ENCODE assay signal across 1 cellular context in the genomic region with DNA sequence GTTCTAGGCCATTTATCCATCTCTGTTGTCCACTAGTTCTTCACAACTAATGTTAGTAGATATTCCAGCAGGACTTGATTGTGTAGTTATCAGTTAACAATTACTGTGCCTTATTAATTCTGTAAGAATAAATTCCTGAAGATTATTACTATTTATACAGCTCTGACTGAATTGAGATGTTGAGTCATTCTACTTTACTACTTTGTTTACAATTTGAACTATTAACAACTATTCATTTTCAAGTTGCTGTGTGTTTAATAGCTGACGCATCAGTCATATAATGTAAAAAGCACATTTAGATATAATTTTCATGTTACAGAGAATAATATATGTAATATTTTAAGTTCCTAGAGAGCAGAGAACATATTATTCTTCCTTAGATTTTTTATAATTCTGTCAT.
TF ChIP-seq lines count a peak whose summit lies in the region.

No MANE protein-coding gene starts in this region.

TF ChIP-seq in IMR-90, 13 proteins besides CTCF, POLR2A, EP300 and RAD21:
- TF ChIP-seq CHD1 (IDR thresholded peaks at IDR 0.05; ENCODE audit: low read depth, low read length) (no peak), RFX5 (IDR thresholded peaks at IDR 0.05; ENCODE audit: low read depth, low read length) (no peak), FOS (IDR thresholded peaks at IDR 0.05; ENCODE audit: low read depth, low read length) (no peak), MAFK (IDR thresholded peaks at IDR 0.05; ENCODE audit: low read depth, low read length) (no peak), NFE2L2 (IDR thresholded peaks at IDR 0.05; ENCODE audit: low read depth, low read length) (no peak), CEBPB (IDR thresholded peaks at IDR 0.05; ENCODE audit: low read depth, low read length) (no peak), MAZ (IDR thresholded peaks at IDR 0.05; ENCODE audit: borderline replicate concordance, low read depth, low read length) (no peak), BHLHE40 (IDR thresholded peaks at IDR 0.05; ENCODE audit: low read depth, low read length) (no peak), RCOR1 (IDR thresholded peaks at IDR 0.05; ENCODE audit: insufficient replicate concordance, low read length) (no peak), SMC3 (IDR thresholded peaks at IDR 0.05; ENCODE audit: low read depth, low read length) (no peak), MXI1 (IDR thresholded peaks at IDR 0.05; ENCODE audit: borderline replicate concordance, low read depth, low read length) (no peak)
- TF ChIP-seq, protein P1, sequence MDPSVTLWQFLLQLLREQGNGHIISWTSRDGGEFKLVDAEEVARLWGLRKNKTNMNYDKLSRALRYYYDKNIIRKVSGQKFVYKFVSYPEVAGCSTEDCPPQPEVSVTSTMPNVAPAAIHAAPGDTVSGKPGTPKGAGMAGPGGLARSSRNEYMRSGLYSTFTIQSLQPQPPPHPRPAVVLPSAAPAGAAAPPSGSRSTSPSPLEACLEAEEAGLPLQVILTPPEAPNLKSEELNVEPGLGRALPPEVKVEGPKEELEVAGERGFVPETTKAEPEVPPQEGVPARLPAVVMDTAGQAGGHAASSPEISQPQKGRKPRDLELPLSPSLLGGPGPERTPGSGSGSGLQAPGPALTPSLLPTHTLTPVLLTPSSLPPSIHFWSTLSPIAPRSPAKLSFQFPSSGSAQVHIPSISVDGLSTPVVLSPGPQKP (IDR thresholded peaks at IDR 0.05; ENCODE audit: borderline replicate concordance, low read depth, low read length), result no peak
- TF ChIP-seq, protein P2, sequence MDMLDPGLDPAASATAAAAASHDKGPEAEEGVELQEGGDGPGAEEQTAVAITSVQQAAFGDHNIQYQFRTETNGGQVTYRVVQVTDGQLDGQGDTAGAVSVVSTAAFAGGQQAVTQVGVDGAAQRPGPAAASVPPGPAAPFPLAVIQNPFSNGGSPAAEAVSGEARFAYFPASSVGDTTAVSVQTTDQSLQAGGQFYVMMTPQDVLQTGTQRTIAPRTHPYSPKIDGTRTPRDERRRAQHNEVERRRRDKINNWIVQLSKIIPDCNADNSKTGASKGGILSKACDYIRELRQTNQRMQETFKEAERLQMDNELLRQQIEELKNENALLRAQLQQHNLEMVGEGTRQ (IDR thresholded peaks at IDR 0.05; ENCODE audit: low read depth, low read length), result no peak
